Comparison of ENCODE assay signal across 1 cellular context in genomic region chr14:52844262-52845060, GRCh38.
TF ChIP-seq lines count a peak whose summit lies in the region.

No MANE protein-coding gene starts in this region.

TF ChIP-seq in IMR-90, 13 proteins besides CTCF, POLR2A, EP300 and RAD21 (continued from another document):
- TF ChIP-seq MAZ (IDR thresholded peaks at IDR 0.05; ENCODE audit: borderline replicate concordance, low read depth, low read length) (no peak), FOS (IDR thresholded peaks at IDR 0.05; ENCODE audit: low read depth, low read length) (no peak), BHLHE40 (IDR thresholded peaks at IDR 0.05; ENCODE audit: low read depth, low read length) (no peak), CHD1 (IDR thresholded peaks at IDR 0.05; ENCODE audit: low read depth, low read length) (no peak), CEBPB (IDR thresholded peaks at IDR 0.05; ENCODE audit: low read depth, low read length) (no peak), RCOR1 (IDR thresholded peaks at IDR 0.05; ENCODE audit: insufficient replicate concordance, low read length) (no peak), SMC3 (IDR thresholded peaks at IDR 0.05; ENCODE audit: low read depth, low read length) (no peak), USF2 (IDR thresholded peaks at IDR 0.05; ENCODE audit: low read depth, low read length) (no peak), RFX5 (IDR thresholded peaks at IDR 0.05; ENCODE audit: low read depth, low read length) (no peak), MAFK (IDR thresholded peaks at IDR 0.05; ENCODE audit: low read depth, low read length) (no peak)
